ENCODE assay signal across 11 cellular contexts in genomic region chr12:40375076-40375475, GRCh38.
DNase-seq lines count a peak whose midpoint lies in the region; ATAC-seq and TF ChIP-seq lines count a peak whose summit lies in the region.
"Had no signal": no experiment of that assay in that cellular context is flagged by ENCODE, and none has a peak within 500 bp of the region (broad histone marks: within the 10 kb centered on the region; RNA-seq: fewer than 3 reads in every experiment).

No MANE protein-coding gene starts in this region.

- H3K36me3 ChIP-seq in BE2C: no peaks in the 10 kb centered on the region
- peaks cover 0 to 3% (median 0%) of the 10 kb centered on the region in 9 donors for H3K36me3 ChIP-seq in heart left ventricle

- no peak overlapping the region for H3K4me3 ChIP-seq in BE2C (ENCODE audit: low read depth, low read length)
- H3K4me3 ChIP-seq in LNCaP clone FGC (ENCODE audit: low read depth, low read length): no peak overlapping the region
- H3K4me3 ChIP-seq in epithelial cell of proximal tubule (ENCODE audit: low read depth, low read length): no peak overlapping the region
- H3K4me3 ChIP-seq in dorsolateral prefrontal cortex: no peak overlapping the region
- no peak overlapping the region for H3K4me3 ChIP-seq in heart left ventricle

- H3K9me3 ChIP-seq in BE2C (no peaks in the 10 kb centered on the region), heart left ventricle (peaks cover 0 to 6% (median 0%) of the 10 kb centered on the region in 12 donors)

- H3K4me1 ChIP-seq in BE2C (no peaks in the 10 kb centered on the region), heart left ventricle (no peaks in the 10 kb centered on the region)

- ATAC-seq in GM21367 (IDR thresholded peaks at IDR 0.05; ENCODE audit: unreplicated experiment) (peak; percentile 54), GM21786 (IDR thresholded peaks at IDR 0.05; ENCODE audit: unreplicated experiment) (no peak), heart left ventricle (no peak)

- no peak overlapping the region for H3K27ac ChIP-seq in dorsolateral prefrontal cortex
- H3K27ac ChIP-seq in heart left ventricle: no peak overlapping the region

- no peak for DNase-seq in BE2C
- no peak for DNase-seq in LNCaP clone FGC (ENCODE audit: low read depth)
- no peak for DNase-seq in epithelial cell of proximal tubule (ENCODE audit: low read depth)
- DNase-seq in SKM-1 treated with dmso at 0.1 percent for 144 hours (lab: John Stamatoyannopoulos, UW; ENCODE audit: unreplicated experiment): no peak
- no peak for DNase-seq in dorsolateral prefrontal cortex
- no peak for DNase-seq in heart left ventricle
- DNase-seq: DMS79, islet precursor cell, NCI-H446 had no signal

- 50 to 64% (median 58%) methylated on average over 6 of the region's 6 CpGs for WGBS in heart left ventricle, 4 donors

- TF ChIP-seq CTCF in BE2C (IDR thresholded peaks at IDR 0.05; ENCODE audit: low read depth, low read length): peak; percentile 34
- TF ChIP-seq CTCF in LNCaP clone FGC (IDR thresholded peaks at IDR 0.05; ENCODE audit: control insufficient read depth, extremely low read depth, insufficient read depth): peak; percentile 41
- peak; percentile 44 for TF ChIP-seq CTCF in epithelial cell of proximal tubule (conservative IDR thresholded peaks at IDR 0.05; ENCODE audit: low read depth, low read length)
- TF ChIP-seq CTCF in dorsolateral prefrontal cortex (IDR thresholded peaks at IDR 0.05 in 54 of 56, conservative IDR thresholded peaks at IDR 0.05 in 2 of 56; ENCODE audit: low read depth in 1 of 56, partially characterized antibody in 56 of 56): peak in 3 of 56 donors; percentile 8 to 26 (median 19)
- TF ChIP-seq CTCF in heart left ventricle (IDR thresholded peaks at IDR 0.05): peak in 3 of 12 donors; percentile 11 to 20 (median 15)

- intact Hi-C loops in dorsolateral prefrontal cortex (cut with DNase I): no loop called here
- intact Hi-C loops in heart left ventricle (cut with DNase I): no loop called here

- TF ChIP-seq POLR2A in heart left ventricle (IDR thresholded peaks at IDR 0.05): no peak

- H3K27me3 ChIP-seq in BE2C (no peaks in the 10 kb centered on the region), dorsolateral prefrontal cortex (no peaks in the 10 kb centered on the region), heart left ventricle (no peaks in the 10 kb centered on the region)
